18 cellular contexts compared by ENCODE assay signal in genomic region chr19:18345296-18345695, GRCh38. TPM values are rescaled to one million over a fixed set of nuclear protein-coding genes. Genes with fewer than 3 reads are reported as not detected.
"Had no signal": no experiment of that assay in that cellular context is flagged by ENCODE, and none has a peak within 500 bp of the region (broad histone marks: within the 10 kb centered on the region; RNA-seq: fewer than 3 reads in every experiment).

No MANE protein-coding gene starts in this region.

- H3K27ac ChIP-seq: cardiac muscle cell, hepatocyte, left lung, thyroid gland had no signal

- H3K9me3 Mint-ChIP-seq: naive thymus-derived CD8-positive, alpha-beta T cell had no signal

- H3K27me3 ChIP-seq: cardiac muscle cell, hepatocyte, left lung, thyroid gland had no signal

- H3K4me3 ChIP-seq: cardiac muscle cell, hepatocyte, left lung, lung, thyroid gland had no signal

- H2AFZ ChIP-seq: hepatocyte had no signal

- DNase-seq: activated CD8-positive, alpha-beta memory T cell treated with anti-CD3 and anti-CD28 coated beads, Interleukin-2, amount 50 U/mL, for 4 hours; activated naive CD4-positive, alpha-beta T cell treated with Interleukin-2 at 50 U/mL for 16 hours; activated T-cell treated with anti-CD3 and anti-CD28 coated beads, Interleukin-2, amount 50 U/mL, for 48 hours; erythroblast; foreskin melanocyte; glutamatergic neuron; kidney glomerular epithelial cell; left lung; naive thymus-derived CD8-positive, alpha-beta T cell; occipital lobe; small intestine; stimulated activated naive CD4-positive, alpha-beta T cell; T-helper 1 cell; thyroid gland had no signal

- ATAC-seq: left lung; naive thymus-derived CD8-positive, alpha-beta T cell; sciatic nerve had no signal

- H3K27me3 Mint-ChIP-seq: naive thymus-derived CD8-positive, alpha-beta T cell had no signal

- H3K9me3 ChIP-seq: left lung, thyroid gland had no signal

- H3K36me3 ChIP-seq: cardiac muscle cell, thyroid gland had no signal

- H3K4me2 ChIP-seq: hepatocyte had no signal

RNA-seq across cellular contexts. Expression of gene GDF15, which starts 40.7 kb away (rescaled TPM):
- total RNA-seq: naive thymus-derived CD8-positive, alpha-beta T cell; occipital lobe had no signal
- polyA plus RNA-seq: naive thymus-derived CD8-positive, alpha-beta T cell had no signal

RNA-seq across cellular contexts. Expression of gene LRRC25, which starts 52.1 kb away (rescaled TPM):
- total RNA-seq: cardiac muscle cell, hepatocyte had no signal
- polyA plus RNA-seq: cardiac muscle cell had no signal
